Comparison of ENCODE assay signal across 1 cellular context in genomic region chr1:169426174-169426716, GRCh38.
TF ChIP-seq lines count a peak whose summit lies in the region.

No MANE protein-coding gene starts in this region.

TF ChIP-seq in H1, 55 proteins besides CTCF, POLR2A, EP300 and RAD21:
- no peak for TF ChIP-seq CTBP2 (IDR thresholded peaks at IDR 0.05; ENCODE audit: borderline replicate concordance, insufficient read depth, insufficient read length, low read length)
- TF ChIP-seq BCL11A (IDR thresholded peaks at IDR 0.05; ENCODE audit: low read depth in 2 of 2, low read length in 2 of 2) = no peak
- TF ChIP-seq CHD1 (IDR thresholded peaks at IDR 0.05; ENCODE audit: low read depth, low read length) = no peak
- no peak for TF ChIP-seq BRCA1 (IDR thresholded peaks at IDR 0.05; ENCODE audit: low read depth, low read length)
- TF ChIP-seq SP1 (IDR thresholded peaks at IDR 0.05; ENCODE audit: low read depth, low read length) = no peak
- no peak for TF ChIP-seq GABPA (IDR thresholded peaks at IDR 0.05; ENCODE audit: borderline replicate concordance, insufficient read depth, low read length)
- TF ChIP-seq POU5F1 (IDR thresholded peaks at IDR 0.05; ENCODE audit: low read depth, low read length) = no peak
- TF ChIP-seq KDM5A (IDR thresholded peaks at IDR 0.05; ENCODE audit: low read length) = no peak
- TF ChIP-seq SP2 (IDR thresholded peaks at IDR 0.05; ENCODE audit: low read length) = no peak
- no peak for TF ChIP-seq JUND (IDR thresholded peaks at IDR 0.05; ENCODE audit: low read length)
- TF ChIP-seq TAF1 (IDR thresholded peaks at IDR 0.05; ENCODE audit: low read depth, low read length) = no peak
